22 cellular contexts compared by ENCODE assay signal in the genomic region with DNA sequence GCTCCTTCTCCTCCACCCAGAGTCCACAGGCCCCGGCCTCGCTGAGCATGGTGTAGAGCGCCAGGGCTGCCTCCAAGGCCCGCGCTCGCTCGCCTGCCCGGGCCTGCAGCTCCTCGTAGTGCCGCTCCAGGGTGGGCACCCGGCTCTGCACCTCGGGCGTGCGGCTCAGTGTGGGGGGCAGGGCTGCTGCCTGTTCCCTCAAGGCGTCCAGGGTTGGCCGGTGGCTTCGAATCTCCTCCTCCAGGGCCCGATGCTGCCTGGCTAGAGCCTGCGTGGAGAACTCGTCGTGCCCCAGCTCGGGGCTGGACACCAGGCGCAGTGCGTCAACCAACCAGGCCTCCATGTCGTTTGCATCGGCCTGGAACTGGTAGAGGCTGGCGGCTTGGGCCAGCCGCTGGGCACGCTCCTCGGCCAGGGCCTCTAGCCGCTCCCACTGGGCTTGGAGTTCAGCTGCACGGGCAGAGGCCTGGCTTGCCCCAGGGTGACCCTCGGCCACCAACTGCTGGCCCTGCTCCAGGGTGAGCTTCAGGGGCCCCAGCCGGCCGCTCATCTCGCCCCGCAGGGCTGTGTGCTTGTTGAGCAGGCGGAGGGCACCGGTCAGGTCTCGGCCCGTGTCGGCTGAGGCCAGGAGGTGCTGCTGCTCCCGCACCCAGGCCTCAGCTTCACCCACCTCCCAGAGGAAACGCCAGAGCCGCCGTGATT. TPM values are rescaled to one million over a fixed set of nuclear protein-coding genes. Genes with fewer than 3 reads are reported as not detected.
"Had no signal": no experiment of that assay in that cellular context is flagged by ENCODE, and none has a peak within 500 bp of the region (broad histone marks: within the 10 kb centered on the region; RNA-seq: fewer than 3 reads in every experiment).

No MANE protein-coding gene starts in this region.

- H3K9me3 Mint-ChIP-seq: activated naive CD4-positive, alpha-beta T cell treated with anti-CD3 and anti-CD28 coated beads, Interleukin-2, amount 50 U/mL, for 24 hours; immature natural killer cell; T-helper 1 cell treated with Interleukin-12 subunit alpha and Interleukin-12 subunit beta and Interleukin-4 antibody, amounts not matched to agents 30 μg/mL and 1 μg/mL, for 36 hours; WTC11 had no signal

- H3K4me1 Mint-ChIP-seq: activated naive CD4-positive, alpha-beta T cell treated with anti-CD3 and anti-CD28 coated beads, Interleukin-2, amount 50 U/mL, for 24 hours; memory B cell; naive B cell; WTC11 had no signal

- ATAC-seq: body of pancreas, WTC11 had no signal

- DNase-seq: activated gamma-delta T cell treated with Interleukin-2 at 50 U/mL for 16 hours; activated T-cell treated with anti-CD3 and anti-CD28 coated beads, Interleukin-2, amount 50 U/mL, for 1 hour; anterior cingulate cortex; body of pancreas; foreskin fibroblast; immature natural killer cell; kidney glomerular epithelial cell; left ventricle myocardium inferior; naive B cell; occipital lobe; right lobe of liver; small intestine; stimulated activated CD8-positive, alpha-beta memory T cell treated with anti-CD3 and anti-CD28 coated beads, Interleukin-4, amount 100 ng/mL, for 48 hours; stimulated activated naive CD4-positive, alpha-beta T cell treated with Interleukin-2 at 50 U/mL for 16 hours; substantia nigra; T1000; tibial artery had no signal

- H3K4me3 Mint-ChIP-seq: activated naive CD4-positive, alpha-beta T cell treated with anti-CD3 and anti-CD28 coated beads, Interleukin-2, amount 50 U/mL, for 24 hours; immature natural killer cell; memory B cell; T-helper 1 cell treated with Interleukin-12 subunit alpha and Interleukin-12 subunit beta and Interleukin-4 antibody, amounts not matched to agents 30 μg/mL and 1 μg/mL, for 36 hours; WTC11 had no signal

- H3K27ac ChIP-seq: body of pancreas, left ventricle myocardium inferior, right lobe of liver, tibial artery had no signal

- H3K4me1 ChIP-seq: body of pancreas, left ventricle myocardium inferior, tibial artery had no signal

- FAIRE-seq: small intestine, urothelium cell line had no signal

- H3K27ac Mint-ChIP-seq: immature natural killer cell; memory B cell; T-helper 1 cell treated with Interleukin-12 subunit alpha and Interleukin-12 subunit beta and Interleukin-4 antibody, amounts not matched to agents 30 μg/mL and 1 μg/mL, for 36 hours had no signal

- H3K36me3 Mint-ChIP-seq: activated naive CD4-positive, alpha-beta T cell treated with anti-CD3 and anti-CD28 coated beads, Interleukin-2, amount 50 U/mL, for 24 hours; immature natural killer cell had no signal

- H3K9me3 ChIP-seq: body of pancreas, right lobe of liver, tibial artery had no signal

- H3K27me3 Mint-ChIP-seq: activated naive CD4-positive, alpha-beta T cell treated with anti-CD3 and anti-CD28 coated beads, Interleukin-2, amount 50 U/mL, for 24 hours; memory B cell had no signal

- H3K4me3 ChIP-seq: body of pancreas, left ventricle myocardium inferior, right lobe of liver, tibial artery had no signal

- H3K36me3 ChIP-seq: left ventricle myocardium inferior had no signal

- H3K27me3 ChIP-seq: body of pancreas, right lobe of liver, tibial artery had no signal

RNA-seq across cellular contexts. Expression of a gene that starts 24.2 kb away (rescaled TPM):
- polyA plus RNA-seq: immature natural killer cell had no signal
